ENCODE assay signal across 1 cellular context in the genomic region with DNA sequence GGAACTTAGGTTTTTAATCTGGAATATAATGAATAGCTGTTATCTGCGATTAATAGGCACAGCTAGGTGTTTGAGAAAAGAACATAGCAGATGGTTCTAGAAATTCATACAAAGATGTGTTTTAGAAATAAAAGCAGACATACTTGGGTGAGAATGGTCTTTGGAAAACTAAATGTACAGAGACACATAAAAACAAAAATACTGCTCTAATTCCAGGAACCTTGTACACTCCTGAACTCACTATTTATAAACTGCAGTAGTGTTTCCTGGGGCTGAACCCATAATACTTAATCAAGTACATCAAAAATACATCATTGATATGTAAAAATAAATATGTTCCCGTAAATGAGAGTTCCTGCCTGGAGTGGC.
TF ChIP-seq lines count a peak whose summit lies in the region.

No MANE protein-coding gene starts in this region.

TF ChIP-seq in GM23338, 12 proteins besides CTCF, POLR2A, EP300 and RAD21 (continued from another document):
- TF ChIP-seq REST (IDR thresholded peaks at IDR 0.05; ENCODE audit: unreplicated experiment) (no peak), POLR2AphosphoS5 (IDR thresholded peaks at IDR 0.05; ENCODE audit: low read depth) (no peak), ZNF462 (CRISPR knock-in tag; IDR thresholded peaks at IDR 0.05) (no peak)
